10 cellular contexts compared by ENCODE assay signal in genomic region chr10:97279121-97279815, GRCh38. TPM values are rescaled to one million over a fixed set of nuclear protein-coding genes. Genes with fewer than 3 reads are reported as not detected.
A peak's percentile ranks its signal among the peaks of the same experiment; 100 is the strongest.
DNase-seq lines count a peak whose midpoint lies in the region; ATAC-seq and TF ChIP-seq lines count a peak whose summit lies in the region.
"Had no signal": no experiment of that assay in that cellular context is flagged by ENCODE, and none has a peak within 500 bp of the region (broad histone marks: within the 10 kb centered on the region; RNA-seq: fewer than 3 reads in every experiment).

No MANE protein-coding gene starts in this region.

- intact Hi-C loops in sigmoid colon (cut with DNase I) = loop anchor here (2.0 kb wide), 2 partner anchors 54 to 76 kb away; no protein-coding TSS in a partner anchor

- H3K4me1 ChIP-seq in sigmoid colon = peaks cover 0 to 15% (median 5%) of the 10 kb centered on the region in 4 donors

- no peaks in the 10 kb centered on the region for H3K9me3 ChIP-seq in sigmoid colon

- WGBS in sigmoid colon, 2 donors = 72 to 82% methylated on average over 9 of the region's 9 CpGs

- peak overlapping the region; percentile 16 to 47 (median 40) for H3K27ac ChIP-seq in sigmoid colon

- no peak for TF ChIP-seq POLR2A in sigmoid colon (IDR thresholded peaks at IDR 0.05)

- H3K36me3 ChIP-seq in sigmoid colon = no peaks in the 10 kb centered on the region

- ATAC-seq in HG02588 (IDR thresholded peaks at IDR 0.05; ENCODE audit: unreplicated experiment) (no peak), GM21717 (IDR thresholded peaks at IDR 0.05; ENCODE audit: unreplicated experiment) (no peak)

- H3K27me3 ChIP-seq in sigmoid colon = no peaks in the 10 kb centered on the region

- H3K4me3 ChIP-seq in fibroblast of pulmonary artery (replicated peaks; ENCODE audit: low read depth, low read length) = no peak overlapping the region
- H3K4me3 ChIP-seq in sigmoid colon = no peak overlapping the region

- TF ChIP-seq CTCF in fibroblast of pulmonary artery (IDR thresholded peaks at IDR 0.05; ENCODE audit: low read length, missing control alignments) (no peak), sigmoid colon (IDR thresholded peaks at IDR 0.05) (no peak)

- TF ChIP-seq EP300 in sigmoid colon (IDR thresholded peaks at IDR 0.05) = no peak

- DNase-seq in GM04503 (ENCODE audit: low read depth) = peak; percentile 20
- DNase-seq in RPMI7951 (ENCODE audit: low read depth) = peak; percentile 21
- peak; percentile 70 for DNase-seq in fibroblast of pulmonary artery (ENCODE audit: low read depth)
- DNase-seq in sigmoid colon = no peak
- DNase-seq in kidney tubule cell (ENCODE audit: low spot score) = no peak
- DNase-seq in NCI-H69 (lab: John Stamatoyannopoulos, UW) = no peak
- DNase-seq: activated gamma-delta T cell, T-helper 9 cell had no signal

RNA-seq across cellular contexts. Expression of gene ARHGAP19, which starts 13.2 kb away (rescaled TPM):
- 5.8 and 6.0 TPM in 2 replicates for total RNA-seq in RPMI7951 (2014; rRNA removed; shearing (Covaris generic))
- 1 to 10 TPM; 4.2 to 9.1 (median 7.3) TPM for total RNA-seq in sigmoid colon
- polyA plus RNA-seq in sigmoid colon = 1 to 10 TPM; 3.0 to 6.0 (median 4.8) TPM

RNA-seq across cellular contexts. Expression of gene FRAT1, which starts 39.8 kb away (rescaled TPM):
- total RNA-seq in RPMI7951 (2014; rRNA removed; shearing (Covaris generic)) = 0.60 and 1.7 TPM in 2 replicates
- 1 to 10 TPM; 4.1 to 7.1 (median 5.1) TPM for total RNA-seq in sigmoid colon
- 1 to 10 TPM; 2.8 to 5.0 (median 3.0) TPM for polyA plus RNA-seq in sigmoid colon

RNA-seq across cellular contexts. Expression of gene FRAT2, which starts 55.3 kb away (rescaled TPM):
- total RNA-seq in RPMI7951 (2014; rRNA removed; shearing (Covaris generic)) = 3.1 and 4.8 TPM in 2 replicates
- 10 to 100 TPM; 11.9 to 18.9 (median 15.7) TPM for total RNA-seq in sigmoid colon
- polyA plus RNA-seq in sigmoid colon = 10 to 100 TPM; 23.4 to 31.0 (median 24.6) TPM

Comparison
In these comparisons a context has a peak if more than half of its experiments do, and no peak if none do; other contexts are left out.
1. DNase-seq: peak in GM04503 (single experiment), RPMI7951 (single experiment) and fibroblast of pulmonary artery (single experiment); none in sigmoid colon (single experiment), kidney tubule cell (single experiment) and NCI-H69 (single experiment).